ENCODE assay signal across 28 cellular contexts in the genomic region with DNA sequence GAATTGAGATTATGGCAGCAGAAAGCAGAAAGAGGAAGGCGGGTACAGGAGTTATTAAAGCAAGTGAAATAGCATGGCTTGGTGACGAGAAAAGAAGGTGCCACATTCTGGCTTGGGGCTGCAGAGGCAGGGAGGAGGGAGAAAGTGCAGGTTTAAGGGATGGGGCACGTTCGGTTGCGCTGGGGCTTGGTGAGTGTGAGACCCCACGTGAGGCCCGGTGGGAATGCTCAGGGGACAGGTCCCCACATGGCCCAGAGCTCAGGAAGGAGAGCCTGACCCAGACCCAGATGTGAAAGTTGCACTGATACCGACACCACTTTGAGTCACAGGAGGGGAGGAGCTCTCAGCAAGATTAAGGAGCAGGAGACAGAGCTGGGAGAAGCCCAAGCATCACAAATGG.
"Had no signal": no experiment of that assay in that cellular context is flagged by ENCODE, and none has a peak within 500 bp of the region (broad histone marks: within the 10 kb centered on the region; RNA-seq: fewer than 3 reads in every experiment).

No MANE protein-coding gene starts in this region.

- H3K27ac Mint-ChIP-seq: stimulated activated effector memory CD8-positive, alpha-beta T cell treated with anti-CD3 and anti-CD28 coated beads, Interleukin-12 subunit alpha, Interleukin-12 subunit beta, amount 100 ng/mL, for 72 hours; stimulated activated memory B cell treated with anti-CD40 and anti-IgM and Interleukin-4, amounts not matched to agents 10 μg/mL and 1 μg/mL and 100 μg/mL, for 72 hours; stimulated activated naive B cell treated with anti-CD40 and anti-IgM and Interleukin-4, amounts not matched to agents 10 μg/mL and 1 μg/mL and 100 μg/mL, for 72 hours; stimulated activated naive CD8-positive, alpha-beta T cell treated with anti-CD3 and anti-CD28 coated beads, Interleukin-15, amount 100 ng/mL, for 72 hours; stimulated activated naive CD8-positive, alpha-beta T cell treated with anti-CD3 and anti-CD28 coated beads, Interleukin-15, Interleukin-2, amounts not matched to agents 100 ng/mL and 50 ng/mL, for 24 hours; type B pancreatic cell had no signal

- H3K4me1 ChIP-seq: stomach, suprapubic skin, testis, thyroid gland, tibial artery, tibial nerve, transverse colon, upper lobe of left lung, upper lobe of right lung, uterus, vagina had no signal

- H3K36me3 ChIP-seq: stomach, suprapubic skin, thoracic aorta, thyroid gland, tibial artery, tibial nerve, transverse colon, upper lobe of left lung, upper lobe of right lung, uterus, vagina had no signal

- H3K36me3 Mint-ChIP-seq: stimulated activated effector memory CD8-positive, alpha-beta T cell treated with anti-CD3 and anti-CD28 coated beads, Interleukin-12 subunit alpha, Interleukin-12 subunit beta, amount 100 ng/mL, for 72 hours; stimulated activated memory B cell treated with anti-CD40 and anti-IgM and Interleukin-4, amounts not matched to agents 10 μg/mL and 1 μg/mL and 100 μg/mL, for 72 hours; stimulated activated naive B cell treated with anti-CD40 and anti-IgM and Interleukin-4, amounts not matched to agents 10 μg/mL and 1 μg/mL and 100 μg/mL, for 72 hours; type B pancreatic cell had no signal

- H3K4me3 Mint-ChIP-seq: stimulated activated effector memory CD8-positive, alpha-beta T cell treated with anti-CD3 and anti-CD28 coated beads, Interleukin-12 subunit alpha, Interleukin-12 subunit beta, amount 100 ng/mL, for 72 hours; stimulated activated memory B cell treated with anti-CD40 and anti-IgM and Interleukin-4, amounts not matched to agents 10 μg/mL and 1 μg/mL and 100 μg/mL, for 72 hours; stimulated activated naive B cell treated with anti-CD40 and anti-IgM and Interleukin-4, amounts not matched to agents 10 μg/mL and 1 μg/mL and 100 μg/mL, for 72 hours; stimulated activated naive CD8-positive, alpha-beta T cell treated with anti-CD3 and anti-CD28 coated beads, Interleukin-15, amount 100 ng/mL, for 72 hours; stimulated activated naive CD8-positive, alpha-beta T cell treated with anti-CD3 and anti-CD28 coated beads, Interleukin-15, Interleukin-2, amounts not matched to agents 100 ng/mL and 50 ng/mL, for 24 hours; type B pancreatic cell had no signal

- H3K4me1 Mint-ChIP-seq: stimulated activated effector memory CD8-positive, alpha-beta T cell treated with anti-CD3 and anti-CD28 coated beads, Interleukin-12 subunit alpha, Interleukin-12 subunit beta, amount 100 ng/mL, for 72 hours; stimulated activated memory B cell treated with anti-CD40 and anti-IgM and Interleukin-4, amounts not matched to agents 10 μg/mL and 1 μg/mL and 100 μg/mL, for 72 hours; stimulated activated naive B cell treated with anti-CD40 and anti-IgM and Interleukin-4, amounts not matched to agents 10 μg/mL and 1 μg/mL and 100 μg/mL, for 72 hours had no signal

- H3K4me3 ChIP-seq: stomach, suprapubic skin, testis, thoracic aorta, thyroid gland, tibial artery, tibial nerve, transverse colon, upper lobe of left lung, upper lobe of right lung, uterus, vagina had no signal

- H3K9me3 Mint-ChIP-seq: stimulated activated naive B cell treated with anti-CD40 and anti-IgM and Interleukin-4, amounts not matched to agents 10 μg/mL and 1 μg/mL and 100 μg/mL, for 72 hours; stimulated activated naive CD8-positive, alpha-beta T cell treated with anti-CD3 and anti-CD28 coated beads, Interleukin-15, amount 100 ng/mL, for 72 hours; stimulated activated naive CD8-positive, alpha-beta T cell treated with anti-CD3 and anti-CD28 coated beads, Interleukin-15, Interleukin-2, amounts not matched to agents 100 ng/mL and 50 ng/mL, for 24 hours; type B pancreatic cell had no signal

- H3K27me3 Mint-ChIP-seq: stimulated activated memory B cell treated with anti-CD40 and anti-IgM and Interleukin-4, amounts not matched to agents 10 μg/mL and 1 μg/mL and 100 μg/mL, for 72 hours had no signal

- H3K27ac ChIP-seq: stomach, suprapubic skin, testis, thoracic aorta, thyroid gland, tibial artery, tibial nerve, transverse colon, upper lobe of left lung, upper lobe of right lung, uterus, vagina had no signal

- H3K9me3 ChIP-seq: suprapubic skin, testis, thoracic aorta, thyroid gland, tibial artery, transverse colon, upper lobe of left lung, upper lobe of right lung, uterus, vagina had no signal

- DNase-seq: stimulated activated CD4-positive, alpha-beta T cell treated with anti-CD3 and anti-CD28 coated beads, Interleukin-2, amount 100 ng/mL, for 48 hours; stimulated activated CD4-positive, alpha-beta T cell treated with anti-CD3 and anti-CD28 coated beads, Interleukin-4, amount 100 ng/mL, for 1 hour; stimulated activated CD4-positive, alpha-beta T cell treated with anti-CD3 and anti-CD28 coated beads, Interleukin-4, amount 100 ng/mL, for 24 hours; stimulated activated CD4-positive, alpha-beta T cell treated with anti-CD3 and anti-CD28 coated beads, Interleukin-4, amount 100 ng/mL, for 4 hours; stimulated activated CD8-positive, alpha-beta memory T cell treated with anti-CD3 and anti-CD28 coated beads, Interleukin-4, amount 100 ng/mL, for 48 hours; stimulated activated naive B cell treated with anti-CD40 and anti-IgM and Interleukin-4, amounts not matched to agents 10 μg/mL and 1 μg/mL and 100 μg/mL, for 72 hours; stimulated activated naive CD4-positive, alpha-beta T cell; stimulated activated naive CD4-positive, alpha-beta T cell treated with Interleukin-2 at 50 U/mL for 16 hours; stimulated activated naive CD8-positive, alpha-beta T cell treated with anti-CD3 and anti-CD28 coated beads, Interleukin-15, amount 100 ng/mL, for 72 hours; stimulated activated naive CD8-positive, alpha-beta T cell treated with anti-CD3 and anti-CD28 coated beads, Interleukin-15, Interleukin-2, amounts not matched to agents 100 U/mL and 50 U/mL, for 24 hours; stomach; substantia nigra; testis; thyroid gland; tibial artery; transverse colon; trophoblast cell; upper lobe of left lung; upper lobe of right lung; uterus had no signal

- H3K27me3 ChIP-seq: suprapubic skin, testis, thyroid gland, tibial artery, tibial nerve, transverse colon, upper lobe of left lung, upper lobe of right lung, uterus, vagina had no signal
